14 cellular contexts compared by ENCODE assay signal in the genomic region with DNA sequence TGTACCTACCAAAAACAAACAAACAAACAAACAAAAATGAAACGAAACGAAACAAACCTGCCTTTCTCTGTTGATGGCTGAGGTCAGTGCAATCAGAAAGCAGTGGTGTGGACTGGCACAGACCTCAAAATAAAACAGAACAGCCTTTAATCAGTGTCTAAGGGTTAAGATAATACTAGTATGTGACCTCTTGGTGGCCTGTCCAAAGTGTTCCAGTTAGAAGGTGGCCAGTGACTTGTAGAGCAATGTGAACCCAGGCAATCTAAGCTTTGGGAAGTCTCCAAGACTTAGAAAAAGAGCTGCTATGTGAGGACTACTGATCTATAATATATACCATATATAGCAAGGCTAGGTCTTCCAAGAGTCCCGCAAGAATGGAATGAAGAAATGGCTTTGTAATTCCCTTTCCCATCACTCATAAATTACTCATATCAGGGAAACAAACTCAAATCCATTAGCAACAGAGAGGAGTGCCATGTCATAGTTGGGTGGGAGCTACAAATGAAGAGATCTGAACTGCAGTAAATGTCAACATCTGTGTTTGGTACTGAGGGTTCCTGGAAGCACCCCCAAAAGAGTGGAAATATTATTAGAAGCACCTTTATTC. TPM values are rescaled to one million over a fixed set of nuclear protein-coding genes. Genes with fewer than 3 reads are reported as not detected.
A peak's percentile ranks its signal among the peaks of the same experiment; 100 is the strongest.
DNase-seq lines count a peak whose midpoint lies in the region; TF ChIP-seq lines count a peak whose summit lies in the region.
"Had no signal": no experiment of that assay in that cellular context is flagged by ENCODE, and none has a peak within 500 bp of the region (broad histone marks: within the 10 kb centered on the region; RNA-seq: fewer than 3 reads in every experiment).

No MANE protein-coding gene starts in this region.

- intact Hi-C loops in adrenal gland (cut with DNase I) = no loop called here
- intact Hi-C loops in left ventricle myocardium inferior (cut with micrococcal nuclease) = loop anchor here (10.0 kb wide), 1 partner anchor 65 kb away; no protein-coding TSS in a partner anchor
- intact Hi-C loops in posterior vena cava (cut with DNase I) = loop anchor here in 1 of 2 donors (10.0 kb wide), 1 partner anchor 55 kb away; no protein-coding TSS in a partner anchor

- WGBS in adrenal gland, 4 donors = 46 to 66% (median 54%) methylated on average over 3 of the region's 3 CpGs

- peaks cover 42 to 63% of the 10 kb centered on the region in 2 donors for H3K4me1 ChIP-seq in adrenal gland (replicated peaks in 1 of 2)
- peaks cover 90% of the 10 kb centered on the region for H3K4me1 ChIP-seq in left ventricle myocardium inferior
- peaks cover 18% of the 10 kb centered on the region for H3K4me1 ChIP-seq in neural progenitor cell

- H3K27ac ChIP-seq in adrenal gland = peak overlapping the region; percentile 38 to 90 (median 84)
- peak overlapping the region; percentile 92 for H3K27ac ChIP-seq in left ventricle myocardium inferior (replicated peaks)
- no peak overlapping the region for H3K27ac ChIP-seq in neural progenitor cell
- H3K27ac ChIP-seq: parathyroid adenoma, PC-9, stomach had no signal

- peak overlapping the region; percentile 2 for H3K4me2 ChIP-seq in neural progenitor cell

- TF ChIP-seq CTCF in adrenal gland (IDR thresholded peaks at IDR 0.05) (no peak), left ventricle myocardium inferior (IDR thresholded peaks at IDR 0.05; ENCODE audit: borderline replicate concordance) (no peak), neural progenitor cell (IDR thresholded peaks at IDR 0.05) (no peak)

- H3K27me3 ChIP-seq in adrenal gland (no peaks in the 10 kb centered on the region), left ventricle myocardium inferior (ENCODE audit: low read depth) (no peaks in the 10 kb centered on the region), neural progenitor cell (peaks cover 42% of the 10 kb centered on the region)

- no peak overlapping the region for H3K9ac ChIP-seq in neural progenitor cell
- H3K9ac ChIP-seq: parathyroid adenoma had no signal

- H4K20me1 ChIP-seq in neural progenitor cell (ENCODE audit: low read depth) = no peaks in the 10 kb centered on the region

- peaks cover 3% of the 10 kb centered on the region for H3K36me3 Mint-ChIP-seq in neural progenitor cell

- DNase-seq in EH (ENCODE audit: low read depth) (peak; percentile 58), adrenal gland (peak in 1 of 7 donors; percentile 24), left ventricle myocardium inferior (no peak), neural progenitor cell (ENCODE audit: low spot score) (no peak), pons (ENCODE audit: low spot score) (no peak), posterior vena cava (ENCODE audit: low spot score) (no peak), OCI-M1 (lab: John Stamatoyannopoulos, UW) (no peak), T-helper 9 cell (no peak)
- DNase-seq: NCI-H2081 treated with DMSO at 0.1 percent for 48 hours, NCI-H524, stomach had no signal

- H3K79me2 ChIP-seq in neural progenitor cell (ENCODE audit: low read depth) = no peaks in the 10 kb centered on the region
- H3K79me2 ChIP-seq: parathyroid adenoma had no signal

- no peaks in the 10 kb centered on the region for H3K9me3 ChIP-seq in adrenal gland (replicated peaks in 1 of 3)
- H3K9me3 ChIP-seq in left ventricle myocardium inferior (replicated peaks) = peaks cover under 1% of the 10 kb centered on the region
- no peaks in the 10 kb centered on the region for H3K9me3 ChIP-seq in neural progenitor cell (ENCODE audit: low read depth)
- H3K9me3 ChIP-seq: stomach had no signal

- H3K27me3 Mint-ChIP-seq in neural progenitor cell (ENCODE audit: insufficient read depth, low read depth) = peaks cover 28% of the 10 kb centered on the region

- no peak overlapping the region for H2AFZ ChIP-seq in neural progenitor cell (replicated peaks)
- H2AFZ ChIP-seq: parathyroid adenoma, PC-9 had no signal

- H3K4me3 ChIP-seq in adrenal gland = peak overlapping the region in 2 of 4 donors; percentile 21 to 67
- H3K4me3 ChIP-seq in left ventricle myocardium inferior = peak overlapping the region; percentile 76
- no peak overlapping the region for H3K4me3 ChIP-seq in neural progenitor cell
- H3K4me3 ChIP-seq: PC-9 had no signal

- H3K27ac Mint-ChIP-seq in neural progenitor cell = no peak overlapping the region
- H3K27ac Mint-ChIP-seq: activated T-helper 1 cell treated with anti-CD3 and anti-CD28 coated beads, Interleukin-12 subunit alpha, Interleukin-12 subunit beta, Interleukin-2, Interleukin-4 antibody, amounts not matched to agents 30 ng/mL and 10 ng/mL and 1 ng/mL, durations not matched to agents 14 hours and 24 hours and 36 hours had no signal

- H3K4me3 Mint-ChIP-seq in neural progenitor cell = no peak overlapping the region
- H3K4me3 Mint-ChIP-seq: activated T-helper 1 cell treated with anti-CD3 and anti-CD28 coated beads, Interleukin-12 subunit alpha, Interleukin-12 subunit beta, Interleukin-2, Interleukin-4 antibody, amounts not matched to agents 30 ng/mL and 10 ng/mL and 1 ng/mL, durations not matched to agents 14 hours and 24 hours and 36 hours had no signal

- peaks cover 7% of the 10 kb centered on the region for H3F3A ChIP-seq in neural progenitor cell (ENCODE audit: low read depth)

- H3K4me1 Mint-ChIP-seq in neural progenitor cell = peaks cover 44% of the 10 kb centered on the region

- peaks cover 2% of the 10 kb centered on the region for H3K9me3 Mint-ChIP-seq in neural progenitor cell
- H3K9me3 Mint-ChIP-seq: activated T-helper 1 cell treated with anti-CD3 and anti-CD28 coated beads, Interleukin-12 subunit alpha, Interleukin-12 subunit beta, Interleukin-2, Interleukin-4 antibody, amounts not matched to agents 30 ng/mL and 10 ng/mL and 1 ng/mL, durations not matched to agents 14 hours and 24 hours and 36 hours had no signal

- H3K36me3 ChIP-seq in adrenal gland (replicated peaks in 1 of 2) = no peaks in the 10 kb centered on the region
- peaks cover 6% of the 10 kb centered on the region for H3K36me3 ChIP-seq in left ventricle myocardium inferior
- no peaks in the 10 kb centered on the region for H3K36me3 ChIP-seq in neural progenitor cell
- H3K36me3 ChIP-seq: stomach had no signal

- TF ChIP-seq POLR2A in adrenal gland (IDR thresholded peaks at IDR 0.05) = no peak

RNA-seq across cellular contexts. Expression of a gene that starts 28.1 kb away (rescaled TPM):
- total RNA-seq in adrenal gland (100 to 1,000 TPM in 7 of 8 donors, 10 to 100 TPM in 1; 75.0 to 430 (median 307) TPM), left ventricle myocardium inferior (674 TPM), neural progenitor cell (ENCODE audit: low replicate concordance) (39.8 and 49.0 TPM in 2 replicates), posterior vena cava (100 to 1,000 TPM in 1 of 2 donors, 10 to 100 TPM in 1; 79.4 to 123 TPM)
- 10 to 100 TPM; 42.9 to 74.5 (median 72.4) TPM for polyA plus RNA-seq in adrenal gland
